7 cellular contexts compared by ENCODE assay signal in the genomic region with DNA sequence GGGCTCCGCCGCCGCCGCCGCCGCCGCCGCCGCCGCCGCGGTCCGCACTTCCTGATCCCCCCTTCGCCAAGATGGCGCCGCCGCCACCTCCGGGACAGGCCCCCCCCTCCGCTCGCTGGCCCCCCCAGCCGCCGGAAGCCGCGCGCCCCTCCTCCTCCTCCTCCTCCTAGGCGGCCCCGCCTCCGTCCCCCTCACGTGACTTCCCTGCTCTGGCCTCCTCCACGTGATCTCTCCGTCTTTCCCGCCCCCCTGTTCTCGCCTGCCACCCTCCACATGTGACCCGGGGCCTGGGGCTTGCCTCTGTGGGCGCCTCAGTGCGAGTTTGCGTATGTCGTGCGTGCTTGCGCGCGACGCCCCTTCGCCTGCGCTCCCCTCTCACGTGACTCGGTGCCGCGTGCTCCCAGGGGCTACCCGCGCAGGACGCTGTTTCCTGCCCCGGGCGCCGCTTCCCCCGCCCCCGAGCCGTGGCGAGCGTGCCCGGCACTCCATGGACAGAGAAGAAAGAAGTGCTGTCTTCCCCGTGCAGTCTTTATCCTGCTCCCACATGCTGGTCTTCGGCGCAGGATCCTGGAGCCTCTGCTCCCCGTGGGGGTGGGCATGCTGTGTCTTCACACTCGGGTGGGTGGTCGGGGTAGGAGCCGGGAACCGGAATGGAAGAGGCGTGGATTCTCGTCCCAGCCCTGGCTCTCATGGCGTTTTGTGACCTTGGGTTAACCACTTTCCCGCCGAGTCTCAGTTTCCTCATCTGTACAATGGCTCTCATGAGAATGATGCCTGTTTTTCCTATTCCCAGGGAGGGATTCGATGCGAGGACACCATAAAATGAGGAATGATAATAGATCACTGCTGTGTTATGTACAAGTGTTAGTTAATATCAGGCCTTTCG. TPM values are rescaled to one million over a fixed set of nuclear protein-coding genes. Genes with fewer than 3 reads are reported as not detected.
DNase-seq lines count a peak whose midpoint lies in the region; ATAC-seq, FAIRE-seq and TF ChIP-seq lines count a peak whose summit lies in the region.

Gene UBE2Q1 (minus strand): TSS at position 53 of the 886 bp plus-strand sequence. CDS start 109 bp downstream, outside the sequence.

- peak; percentile 86 for ATAC-seq in HG02981 (IDR thresholded peaks at IDR 0.05; ENCODE audit: unreplicated experiment)

- peak; percentile 92 for DNase-seq in GM18507 (ENCODE audit: extremely low spot score, insufficient read length, low read depth)
- peak; percentile 95 for DNase-seq in NCI-H2029 treated with DMSO at 0.1 percent for 48 hours (lab: John Stamatoyannopoulos, UW)
- DNase-seq in T-helper 9 cell: peak; percentile 99
- peak; percentile 96 for DNase-seq in astrocyte of the cerebellum (ENCODE audit: low read depth)
- peak; percentile 96 for DNase-seq in hepatic stellate cell (ENCODE audit: low spot score)
- DNase-seq in renal cortical epithelial cell (ENCODE audit: low read depth): peak; percentile 90

- TF ChIP-seq CTCF in astrocyte of the cerebellum (IDR thresholded peaks at IDR 0.05; ENCODE audit: low read depth, low read length, missing control alignments): no peak

- in situ Hi-C loops in astrocyte of the cerebellum (cut with HindIII; ENCODE audit: low sequenced_read_pairs): loop anchor here (5.0 kb wide), 2 partner anchors 37 to 77 kb away; no protein-coding TSS in a partner anchor

- H3K4me3 ChIP-seq in astrocyte of the cerebellum (ENCODE audit: low read depth, low read length): peak within 1 kb of the TSS; percentile 90

- peak; percentile 97 for FAIRE-seq in GM18507 (lab: Jason Lieb, UNC)

RNA-seq across cellular contexts. Expression of gene UBE2Q1, which starts in this region (rescaled TPM):
- 19.1 and 41.2 TPM in 2 replicates for total RNA-seq in renal cortical epithelial cell

Comparison
In these comparisons a context has a peak if more than half of its experiments do, and no peak if none do; other contexts are left out.
1. Peak in every context shown above with its lines: DNase-seq, ATAC-seq and H3K4me3 ChIP-seq.